23 cellular contexts compared by ENCODE assay signal in genomic region chr1:239725933-239726332, GRCh38.
DNase-seq lines count a peak whose midpoint lies in the region; ATAC-seq and TF ChIP-seq lines count a peak whose summit lies in the region.
"Had no signal": no experiment of that assay in that cellular context is flagged by ENCODE, and none has a peak within 500 bp of the region (broad histone marks: within the 10 kb centered on the region; RNA-seq: fewer than 3 reads in every experiment).

No MANE protein-coding gene starts in this region.

- no peak for ATAC-seq in activated T-helper 17 cell treated with anti-CD3 and anti-CD28 coated beads, Interleukin-2, amount 50 U/mL, for 72 hours (replicated peaks)
- ATAC-seq: CD8-positive, alpha-beta T cell; GM12878; HCT116 had no signal

- H3K4me3 Mint-ChIP-seq in mesothelial cell of epicardium = no peak overlapping the region
- no peak overlapping the region for H3K4me3 Mint-ChIP-seq in activated T-helper 17 cell treated with anti-CD3 and anti-CD28 coated beads, Interleukin-2, amount 50 U/mL, for 72 hours
- H3K4me3 Mint-ChIP-seq: B cell; CD4-positive, CD25-positive, alpha-beta regulatory T cell; CD8-positive, alpha-beta T cell had no signal

- H3K27ac Mint-ChIP-seq in mesothelial cell of epicardium = peak overlapping the region; percentile 70
- H3K27ac Mint-ChIP-seq in activated T-helper 17 cell treated with anti-CD3 and anti-CD28 coated beads, Interleukin-2, amount 50 U/mL, for 72 hours = no peak overlapping the region
- H3K27ac Mint-ChIP-seq: B cell; CD4-positive, CD25-positive, alpha-beta regulatory T cell; CD8-positive, alpha-beta T cell had no signal

- H3K9me3 Mint-ChIP-seq in mesothelial cell of epicardium = peaks cover 7% of the 10 kb centered on the region
- H3K9me3 Mint-ChIP-seq in activated T-helper 17 cell treated with anti-CD3 and anti-CD28 coated beads, Interleukin-2, amount 50 U/mL, for 72 hours = no peaks in the 10 kb centered on the region

- DNase-seq in NCI-H748 (lab: John Stamatoyannopoulos, UW; ENCODE audit: unreplicated experiment) (peak; percentile 7), NCI-H748 treated with DMSO at 0.1 percent for 48 hours (lab: John Stamatoyannopoulos, UW) (no peak), NCI-H1048 (lab: John Stamatoyannopoulos, UW) (peak; percentile 55), mesothelial cell of epicardium (ENCODE audit: low spot score in 2 of 2, unreplicated experiment in 2 of 2) (no peak), NCI-H345 (lab: John Stamatoyannopoulos, UW) (no peak)
- no peak for DNase-seq in activated CD8-positive, alpha-beta memory T cell treated with anti-CD3 and anti-CD28 coated beads for 24 hours
- DNase-seq: Caco-2; CD4-positive, CD25-positive, alpha-beta regulatory T cell; CD8-positive, alpha-beta T cell; DMS 273 treated with DMSO at 0.1 percent for 48 hours; DMS79; EL; GDM1; GM23248; H7 had no signal

- H3K27me3 Mint-ChIP-seq in mesothelial cell of epicardium (ENCODE audit: low read depth) = no peaks in the 10 kb centered on the region
- no peaks in the 10 kb centered on the region for H3K27me3 Mint-ChIP-seq in activated T-helper 17 cell treated with anti-CD3 and anti-CD28 coated beads, Interleukin-2, amount 50 U/mL, for 72 hours
- H3K27me3 Mint-ChIP-seq: B cell; CD4-positive, CD25-positive, alpha-beta regulatory T cell had no signal

- H3K27ac ChIP-seq in VCaP = peak overlapping the region; percentile 16; the same call in 1 of the 2 replicates
- H3K27ac ChIP-seq: 22Rv1, BLaER1, C4-2B, GM23248 had no signal

- TF ChIP-seq CTCF in VCaP (conservative IDR thresholded peaks at IDR 0.05) = no peak
- no peak for TF ChIP-seq CTCF in mesothelial cell of epicardium (IDR thresholded peaks at IDR 0.05; ENCODE audit: unreplicated experiment)

- peaks cover 48% of the 10 kb centered on the region for H3K4me1 Mint-ChIP-seq in mesothelial cell of epicardium
- H3K4me1 Mint-ChIP-seq in activated T-helper 17 cell treated with anti-CD3 and anti-CD28 coated beads, Interleukin-2, amount 50 U/mL, for 72 hours = peaks cover 15% of the 10 kb centered on the region
- H3K4me1 Mint-ChIP-seq: B cell had no signal

- no peaks in the 10 kb centered on the region for H3K36me3 Mint-ChIP-seq in mesothelial cell of epicardium
- no peaks in the 10 kb centered on the region for H3K36me3 Mint-ChIP-seq in activated T-helper 17 cell treated with anti-CD3 and anti-CD28 coated beads, Interleukin-2, amount 50 U/mL, for 72 hours (ENCODE audit: low read depth)

Comparison
In these comparisons a context has a peak if more than half of its experiments do, and no peak if none do; other contexts are left out.
1. DNase-seq: peak in NCI-H748 (single experiment) and NCI-H1048 (single experiment); none in NCI-H748 treated with DMSO at 0.1 percent for 48 hours (single experiment), mesothelial cell of epicardium (0 of 2), NCI-H345 (single experiment) and activated CD8-positive, alpha-beta memory T cell treated with anti-CD3 and anti-CD28 coated beads for 24 hours (single experiment).